Comparison of ENCODE assay signal across 11 cellular contexts in genomic region chr3:146540978-146541377, GRCh38. TPM values are rescaled to one million over a fixed set of nuclear protein-coding genes. Genes with fewer than 3 reads are reported as not detected.
DNase-seq lines count a peak whose midpoint lies in the region; ATAC-seq, FAIRE-seq and TF ChIP-seq lines count a peak whose summit lies in the region.
"Had no signal": no experiment of that assay in that cellular context is flagged by ENCODE, and none has a peak within 500 bp of the region (broad histone marks: within the 10 kb centered on the region; RNA-seq: fewer than 3 reads in every experiment).

No MANE protein-coding gene starts in this region.

- H3K9me3 ChIP-seq in A549 (no peaks in the 10 kb centered on the region), breast epithelium (no peaks in the 10 kb centered on the region)
- H3K9me3 ChIP-seq in CD8-positive, alpha-beta T cell (ENCODE audit: low read length) = no peaks in the 10 kb centered on the region

- no peak for FAIRE-seq in A549 (lab: Jason Lieb, UNC)

- H3K27me3 Mint-ChIP-seq in CD8-positive, alpha-beta T cell (ENCODE audit: low read depth) = no peaks in the 10 kb centered on the region
- H3K27me3 Mint-ChIP-seq in natural killer cell treated with Interleukin-12 subunit alpha and Interleukin-12 subunit beta and Interleukin-15 and Interleukin-18, amount 100 ng/mL, for 72 hours = no peaks in the 10 kb centered on the region

- no peak for TF ChIP-seq RAD21 in A549 (conservative IDR thresholded peaks at IDR 0.05 in 1 of 2, IDR thresholded peaks at IDR 0.05 in 1 of 2)

- no peak overlapping the region for H3K27ac Mint-ChIP-seq in CD8-positive, alpha-beta T cell
- H3K27ac Mint-ChIP-seq in natural killer cell treated with Interleukin-12 subunit alpha and Interleukin-12 subunit beta and Interleukin-15 and Interleukin-18, amount 100 ng/mL, for 72 hours = peak overlapping the region; percentile 68 to 94

- 88% methylated on average over 1 of the region's 1 CpG for WGBS in A549 (ENCODE audit: missing lambda C conversion rate)

- no peak overlapping the region for H3K27ac ChIP-seq in A549
- no peak overlapping the region for H3K27ac ChIP-seq in CD8-positive, alpha-beta T cell (ENCODE audit: low read depth, low read length)
- peak overlapping the region in 1 of 2 donors; percentile 72 for H3K27ac ChIP-seq in breast epithelium
- H3K27ac ChIP-seq: GM23248 had no signal

- H3K36me3 ChIP-seq in CD8-positive, alpha-beta T cell (ENCODE audit: insufficient read depth, low read length) = no peaks in the 10 kb centered on the region
- no peaks in the 10 kb centered on the region for H3K36me3 ChIP-seq in breast epithelium

- peaks cover 27% of the 10 kb centered on the region; the same call in 2 of the 3 replicates for H3K4me1 ChIP-seq in A549
- H3K4me1 ChIP-seq in CD8-positive, alpha-beta T cell (ENCODE audit: insufficient read depth, low read length) = peaks cover 20% of the 10 kb centered on the region
- H3K4me1 ChIP-seq in breast epithelium = peaks cover 0 to 7% of the 10 kb centered on the region in 2 donors

- CTCF ChIA-PET in A549 (lab: Yijun Ruan, JAX) = no interaction called here
- CTCF ChIA-PET in CD8-positive, alpha-beta T cell (lab: Charles Lee) = no interaction called here

- H3K4me3 Mint-ChIP-seq in CD8-positive, alpha-beta T cell = peak overlapping the region; percentile 4
- peak overlapping the region; percentile 94 for H3K4me3 Mint-ChIP-seq in natural killer cell treated with Interleukin-12 subunit alpha and Interleukin-12 subunit beta and Interleukin-15 and Interleukin-18, amount 100 ng/mL, for 72 hours

- H3K4me2 ChIP-seq in A549 = peak overlapping the region; percentile 86; the same call in 1 of the 3 replicates

- POLR2A ChIA-PET in A549 (lab: Yijun Ruan, JAX) = no interaction called here
- POLR2A ChIA-PET in CD8-positive, alpha-beta T cell (lab: Charles Lee) = no interaction called here

- TF ChIP-seq POLR2A in A549 (IDR thresholded peaks at IDR 0.05; ENCODE audit: low read length) (no peak), breast epithelium (IDR thresholded peaks at IDR 0.05) (no peak)

- peaks cover 58% of the 10 kb centered on the region for H3K4me1 Mint-ChIP-seq in CD8-positive, alpha-beta T cell (ENCODE audit: low read depth)
- peaks cover 48 to 60% of the 10 kb centered on the region in 2 donors for H3K4me1 Mint-ChIP-seq in natural killer cell treated with Interleukin-12 subunit alpha and Interleukin-12 subunit beta and Interleukin-15 and Interleukin-18, amount 100 ng/mL, for 72 hours (ENCODE audit: low read depth in 2 of 2)

- H3K36me3 Mint-ChIP-seq in CD8-positive, alpha-beta T cell = peaks cover 21% of the 10 kb centered on the region
- peaks cover 18% of the 10 kb centered on the region for H3K36me3 Mint-ChIP-seq in natural killer cell treated with Interleukin-12 subunit alpha and Interleukin-12 subunit beta and Interleukin-15 and Interleukin-18, amount 100 ng/mL, for 72 hours

- no peaks in the 10 kb centered on the region for H3K9me3 Mint-ChIP-seq in CD8-positive, alpha-beta T cell
- H3K9me3 Mint-ChIP-seq in natural killer cell treated with Interleukin-12 subunit alpha and Interleukin-12 subunit beta and Interleukin-15 and Interleukin-18, amount 100 ng/mL, for 72 hours = no peaks in the 10 kb centered on the region

- intact Hi-C loops in CD8-positive, alpha-beta T cell (cut with DNase I, micrococcal nuclease) = loop anchor here in 1 of 2 experiments (5.0 kb wide), 2 partner anchors 44 to 149 kb away; no protein-coding TSS in a partner anchor
- intact Hi-C loops in breast epithelium (cut with DNase I; ENCODE audit: low total_unique reads) = no loop called here

- no peak for DNase-seq in A549 (ENCODE audit: low read depth in 1 of 2, low spot score in 1 of 2)
- DNase-seq in CD8-positive, alpha-beta T cell = no peak
- no peak for DNase-seq in breast epithelium (ENCODE audit: low spot score in 2 of 2)
- DNase-seq in natural killer cell treated with Interleukin-12 subunit alpha and Interleukin-12 subunit beta and Interleukin-15 and Interleukin-18, amount 100 ng/mL, for 72 hours (ENCODE audit: low spot score) = no peak
- no peak for DNase-seq in GM20000 (ENCODE audit: low spot score)
- no peak for DNase-seq in EL
- no peak for DNase-seq in NCI-H146 (lab: John Stamatoyannopoulos, UW)
- DNase-seq: GM23248, NCI-H1105, NCI-H524 treated with DMSO at 0.1 percent for 48 hours had no signal

- ATAC-seq in A549 (no peak), GM21737 (IDR thresholded peaks at IDR 0.05; ENCODE audit: unreplicated experiment) (no peak)
- ATAC-seq in CD8-positive, alpha-beta T cell = no peak
- ATAC-seq in natural killer cell treated with Interleukin-12 subunit alpha and Interleukin-12 subunit beta and Interleukin-15 and Interleukin-18, amount 100 ng/mL, for 72 hours = no peak

- H3K4me3 ChIP-seq in A549 (no peak overlapping the region), breast epithelium (peak overlapping the region in 2 of 3 donors; percentile 72 to 75)
- H3K4me3 ChIP-seq in CD8-positive, alpha-beta T cell (ENCODE audit: low read depth, low read length) = no peak overlapping the region
- H3K4me3 ChIP-seq: GM23248 had no signal

- no peak for TF ChIP-seq EP300 in A549 (IDR thresholded peaks at IDR 0.05)

- no peak for TF ChIP-seq CTCF in A549 (IDR thresholded peaks at IDR 0.05)
- no peak for TF ChIP-seq CTCF in CD8-positive, alpha-beta T cell (IDR thresholded peaks at IDR 0.05)
- TF ChIP-seq CTCF in breast epithelium (IDR thresholded peaks at IDR 0.05) = no peak
- TF ChIP-seq CTCF in GM20000 (IDR thresholded peaks at IDR 0.05; ENCODE audit: extremely low read depth, missing control alignments) = no peak

- H3K27me3 ChIP-seq in CD8-positive, alpha-beta T cell (ENCODE audit: insufficient read depth, low read length) = no peaks in the 10 kb centered on the region
- no peaks in the 10 kb centered on the region for H3K27me3 ChIP-seq in breast epithelium

TF ChIP-seq in A549, 52 proteins besides CTCF, POLR2A, EP300 and RAD21:
- TF ChIP-seq ZC3H11A (IDR thresholded peaks at IDR 0.05) (no peak), MAFK (IDR thresholded peaks at IDR 0.05; ENCODE audit: partially characterized antibody) (peak; percentile 86)

RNA-seq across cellular contexts. Expression of gene PLSCR1, which starts 3.4 kb away (rescaled TPM):
- polyA plus RNA-seq in A549 (2011; rRNA removed) (41.5 and 54.4 TPM in 2 replicates), A549 (2017; fragmentation: RNase III; extraction: RNeasy Plus Mini Kit Qiagen cat#74134 plus additional on column Dnase treatment) (35.6 to 43.9 TPM (median 37.1 TPM) in 3 replicates)
- polyA plus RNA-seq in A549 (2012; cell fraction: cytosol; rRNA removed) = 29.4 and 33.0 TPM in 2 replicates
- 24.5 and 29.3 TPM in 2 replicates for polyA plus RNA-seq in A549 (2012; cell fraction: nucleus; rRNA removed)
- polyA minus RNA-seq in A549 (2011; rRNA and poly(A)+ RNA removed) = 34.1 and 48.1 TPM in 2 replicates
- 1 to 10 TPM; 7.3 to 7.5 TPM for total RNA-seq in CD8-positive, alpha-beta T cell
- 100 to 1,000 TPM in 2 of 3 donors, 10 to 100 TPM in 1; 81.8 to 149 (median 148) TPM for total RNA-seq in breast epithelium
- 10 to 100 TPM; 40.7 to 80.2 TPM for total RNA-seq in natural killer cell treated with Interleukin-12 subunit alpha and Interleukin-12 subunit beta and Interleukin-15 and Interleukin-18, amount 100 ng/mL, for 72 hours

Comparison
In these comparisons a context has a peak if more than half of its experiments do, and no peak if none do; other contexts are left out.
1. H3K4me3 ChIP-seq: peak in breast epithelium (2 of 3); none in A549 (single experiment) and CD8-positive, alpha-beta T cell (single experiment).
2. RNA of gene PLSCR1, which starts 3.4 kb away (total RNA-seq): 81.8 to 149 TPM in breast epithelium and 40.7 to 80.2 TPM in natural killer cell treated with Interleukin-12 subunit alpha and Interleukin-12 subunit beta and Interleukin-15 and Interleukin-18, amount 100 ng/mL, for 72 hours; 7.3 to 7.5 TPM in CD8-positive, alpha-beta T cell; every median in the first group is over 4 times any median in the second.